27 cellular contexts compared by ENCODE assay signal in the genomic region with DNA sequence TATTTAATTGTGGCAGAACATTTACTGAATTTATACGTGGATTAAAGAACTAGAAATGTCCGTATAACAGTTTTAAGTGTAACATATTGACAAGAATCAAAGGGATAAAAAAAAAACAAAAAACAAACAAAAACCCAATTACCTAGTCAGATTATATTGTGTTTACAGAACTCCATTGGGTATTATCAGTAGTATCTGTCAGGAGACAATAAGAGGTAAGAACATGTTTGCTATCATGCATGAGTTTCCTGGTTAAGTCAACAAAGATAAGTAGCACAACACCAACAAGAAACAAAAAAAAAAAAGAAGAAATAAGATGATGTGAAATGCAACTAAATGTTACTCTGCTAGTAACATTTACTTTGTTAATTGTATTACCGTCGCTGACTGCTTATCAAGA.
"Had no signal": no experiment of that assay in that cellular context is flagged by ENCODE, and none has a peak within 500 bp of the region (broad histone marks: within the 10 kb centered on the region; RNA-seq: fewer than 3 reads in every experiment).

No MANE protein-coding gene starts in this region.

- H3K4me1 ChIP-seq: SJCRH30 had no signal

- H3K27me3 ChIP-seq: brain microvascular endothelial cell, SJCRH30 had no signal

- H3K27ac Mint-ChIP-seq: activated CD4-positive, alpha-beta T cell treated with anti-CD3 and anti-CD28 coated beads for 36 hours; activated CD4-positive, alpha-beta T cell treated with anti-CD3 and anti-CD28 coated beads, Interleukin-2, amount 10 ng/mL, durations not matched to agents 7 days and 5 days; activated naive CD8-positive, alpha-beta T cell treated with anti-CD3 and anti-CD28 coated beads for 36 hours had no signal

- H3K36me3 ChIP-seq: brain microvascular endothelial cell, SJCRH30, WERI-Rb-1 had no signal

- H3K36me3 Mint-ChIP-seq: activated naive CD8-positive, alpha-beta T cell treated with anti-CD3 and anti-CD28 coated beads for 36 hours had no signal

- H3K4me3 Mint-ChIP-seq: activated CD4-positive, alpha-beta T cell treated with anti-CD3 and anti-CD28 coated beads for 36 hours; activated CD4-positive, alpha-beta T cell treated with anti-CD3 and anti-CD28 coated beads, Interleukin-2, amount 10 ng/mL, durations not matched to agents 7 days and 5 days; activated naive CD8-positive, alpha-beta T cell treated with anti-CD3 and anti-CD28 coated beads for 36 hours had no signal

- ATAC-seq: activated CD4-positive, alpha-beta T cell treated with anti-CD3 and anti-CD28 coated beads for 36 hours; activated CD4-positive, CD25-positive, alpha-beta regulatory T cell treated with anti-CD3 and anti-CD28 coated beads, Interleukin-2, amount 50 U/mL, for 24 hours; K562; Panc1 had no signal

- H3K27ac ChIP-seq: brain microvascular endothelial cell, SJCRH30, SK-N-MC, WERI-Rb-1 had no signal

- H3K4me1 Mint-ChIP-seq: activated CD4-positive, alpha-beta T cell treated with anti-CD3 and anti-CD28 coated beads for 36 hours; activated CD4-positive, alpha-beta T cell treated with anti-CD3 and anti-CD28 coated beads, Interleukin-2, amount 10 ng/mL, durations not matched to agents 7 days and 5 days; activated naive CD8-positive, alpha-beta T cell treated with anti-CD3 and anti-CD28 coated beads for 36 hours had no signal

- H3K4me3 ChIP-seq: K562, SJCRH30, SK-N-MC had no signal

- DNase-seq: activated CD4-positive, alpha-beta T cell treated with anti-CD3 and anti-CD28 coated beads for 36 hours; activated CD4-positive, alpha-beta T cell treated with anti-CD3 and anti-CD28 coated beads, Interleukin-2, amount 10 ng/mL, durations not matched to agents 7 days and 5 days; activated CD4-positive, alpha-beta T cell treated with anti-CD3 and anti-CD28 coated beads, Interleukin-2, amount 50 U/mL, for 48 hours; activated CD8-positive, alpha-beta memory T cell treated with anti-CD3 and anti-CD28 coated beads, Interleukin-2, amount 50 U/mL, for 4 hours; activated effector memory CD4-positive, alpha-beta T cell treated with Interleukin-2 at 50 U/mL for 16 hours; activated naive CD4-positive, alpha-beta T cell treated with anti-CD3 and anti-CD28 coated beads, Interleukin-2, amount 50 U/mL, for 16 hours; activated naive CD8-positive, alpha-beta T cell treated with anti-CD3 and anti-CD28 coated beads for 36 hours; activated T-cell treated with anti-CD3 and anti-CD28 coated beads for 4 hours; activated T-cell treated with anti-CD3 and anti-CD28 coated beads, Interleukin-2, amount 50 U/mL, for 48 hours; amniotic stem cell; aorta; brain microvascular endothelial cell; central memory CD4-positive, alpha-beta T cell; NCI-H1105; NCI-H1417 treated with DMSO at 0.1 percent for 48 hours; NCI-H1694 treated with DMSO at 0.1 percent for 48 hours; NCI-H2029; NCI-H446; NCI-H524 treated with DMSO at 0.1 percent for 48 hours; SHP77; SJCRH30; T1000; WERI-Rb-1 had no signal

- H3K9me3 ChIP-seq: SJCRH30 had no signal

- H3K27me3 Mint-ChIP-seq: activated CD4-positive, alpha-beta T cell treated with anti-CD3 and anti-CD28 coated beads for 36 hours; activated CD4-positive, alpha-beta T cell treated with anti-CD3 and anti-CD28 coated beads, Interleukin-2, amount 10 ng/mL, durations not matched to agents 7 days and 5 days; activated naive CD8-positive, alpha-beta T cell treated with anti-CD3 and anti-CD28 coated beads for 36 hours had no signal
